ENCODE assay signal across 21 cellular contexts in the genomic region with DNA sequence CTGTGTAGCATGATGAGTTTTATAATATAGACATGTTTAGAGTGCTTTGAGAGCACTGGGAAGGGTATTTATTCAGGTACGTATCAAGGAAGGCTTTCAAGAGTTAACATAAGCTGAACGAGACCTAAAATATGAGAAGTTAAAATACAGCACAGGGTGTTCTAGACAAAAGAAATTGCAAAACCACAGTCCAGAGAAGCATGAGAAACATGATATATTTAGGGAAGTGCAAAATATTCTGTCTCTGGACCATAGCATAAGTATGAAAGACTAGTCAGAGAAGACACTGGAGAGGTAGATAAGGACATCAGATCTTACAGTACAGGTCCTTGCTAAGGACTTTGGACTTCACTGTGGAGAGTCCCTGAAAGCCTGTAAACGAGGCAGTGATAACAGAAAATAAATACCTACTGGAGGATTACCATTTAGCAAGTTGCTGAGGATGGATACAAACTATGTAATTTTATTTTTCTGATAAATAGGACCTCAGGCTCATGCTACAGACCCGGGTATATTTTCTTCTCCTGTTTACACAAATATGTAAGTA. TPM values are rescaled to one million over a fixed set of nuclear protein-coding genes. Genes with fewer than 3 reads are reported as not detected.
"Had no signal": no experiment of that assay in that cellular context is flagged by ENCODE, and none has a peak within 500 bp of the region (broad histone marks: within the 10 kb centered on the region; RNA-seq: fewer than 3 reads in every experiment).

No MANE protein-coding gene starts in this region.

- H3K4me3 ChIP-seq: body of pancreas, esophagus muscularis mucosa, gastroesophageal sphincter, heart right ventricle, neural progenitor cell, spleen, upper lobe of right lung had no signal

- H3K9ac ChIP-seq: neural progenitor cell had no signal

- H3K4me1 ChIP-seq: body of pancreas, esophagus muscularis mucosa, gastroesophageal sphincter, heart right ventricle, neural progenitor cell, spleen, upper lobe of right lung had no signal

- H3K4me2 ChIP-seq: neural progenitor cell had no signal

- H3K27me3 ChIP-seq: body of pancreas, esophagus muscularis mucosa, gastroesophageal sphincter, heart right ventricle, neural progenitor cell, spleen, upper lobe of right lung had no signal

- ATAC-seq: body of pancreas; gastroesophageal sphincter; heart right ventricle; naive thymus-derived CD4-positive, alpha-beta T cell; sciatic nerve; stimulated activated naive B cell treated with anti-CD40 and anti-IgM and Interleukin-4, amounts not matched to agents 10 μg/mL and 1 μg/mL and 100 μg/mL, for 72 hours; upper lobe of right lung had no signal

- H3K36me3 ChIP-seq: esophagus muscularis mucosa, gastroesophageal sphincter, heart right ventricle, neural progenitor cell, spleen, upper lobe of right lung had no signal

- DNase-seq: activated B cell treated with CpG ODN at 0.5 μM for 24 hours; activated CD4-positive, alpha-beta memory T cell treated with anti-CD3 and anti-CD28 coated beads for 36 hours; activated CD4-positive, alpha-beta T cell treated with anti-CD3 and anti-CD28 coated beads for 4 hours; activated naive CD8-positive, alpha-beta T cell treated with anti-CD3 and anti-CD28 coated beads for 36 hours; activated T-cell treated with anti-CD3 and anti-CD28 coated beads for 4 hours; body of pancreas; dermis blood vessel endothelial cell; effector memory CD4-positive, alpha-beta T cell; heart right ventricle; immature natural killer cell; kidney glomerular epithelial cell; mesenchymal stem cell; naive thymus-derived CD4-positive, alpha-beta T cell; spleen; stimulated activated CD4-positive, alpha-beta T cell treated with anti-CD3 and anti-CD28 coated beads, Interleukin-4, amount 100 ng/mL, for 4 hours; stimulated activated naive B cell treated with anti-CD40 and anti-IgM and Interleukin-4, amounts not matched to agents 10 μg/mL and 1 μg/mL and 100 μg/mL, for 72 hours; upper lobe of right lung had no signal

- H3K9me3 ChIP-seq: body of pancreas, esophagus muscularis mucosa, gastroesophageal sphincter, heart right ventricle, upper lobe of right lung had no signal

- H3K27ac ChIP-seq: body of pancreas, esophagus muscularis mucosa, gastroesophageal sphincter, heart right ventricle, neural progenitor cell, spleen, upper lobe of right lung had no signal

- H2AFZ ChIP-seq: neural progenitor cell had no signal

RNA-seq across cellular contexts. Expression of a gene that starts 43.7 kb away (rescaled TPM):
- total RNA-seq: activated naive CD8-positive, alpha-beta T cell treated with anti-CD3 and anti-CD28 coated beads for 36 hours had no signal
- polyA plus RNA-seq: immature natural killer cell; naive thymus-derived CD4-positive, alpha-beta T cell had no signal
